In the genomic region with DNA sequence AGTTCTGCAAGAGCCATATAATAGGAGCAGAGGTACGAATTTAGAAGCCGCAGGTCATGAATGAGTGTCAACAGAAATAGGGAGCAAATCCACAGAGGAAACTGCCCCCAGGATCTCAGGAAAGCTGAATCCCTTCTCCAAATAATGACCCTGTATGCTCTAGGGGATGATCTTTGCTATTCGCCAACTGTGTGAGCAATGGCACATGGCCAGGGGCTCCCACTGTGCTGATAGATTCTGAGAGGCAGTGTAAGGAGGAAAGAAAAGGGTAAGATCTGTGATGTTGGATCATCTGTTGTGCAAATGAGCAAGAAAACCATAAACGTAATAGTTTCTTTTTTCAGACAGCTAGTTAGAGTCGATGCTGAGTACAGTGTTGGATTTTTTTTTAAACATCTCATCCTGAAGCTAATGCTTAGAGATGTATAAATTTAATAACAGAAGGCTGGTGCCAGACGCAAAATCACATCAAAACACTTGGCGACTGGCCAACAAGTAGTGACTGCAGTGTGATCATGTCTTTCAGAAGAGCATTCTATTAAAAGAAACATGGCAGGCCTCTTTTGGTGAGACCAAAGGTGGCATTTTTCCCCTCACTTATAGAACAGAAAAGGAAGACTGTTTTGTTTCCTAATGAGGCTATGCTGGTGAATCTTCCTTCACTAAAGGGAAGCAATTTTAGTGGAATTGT, we compare ENCODE assay signal across 19 cellular contexts.
DNase-seq lines count a peak whose midpoint lies in the region; ATAC-seq and TF ChIP-seq lines count a peak whose summit lies in the region.
"Had no signal": no experiment of that assay in that cellular context is flagged by ENCODE, and none has a peak within 500 bp of the region (broad histone marks: within the 10 kb centered on the region; RNA-seq: fewer than 3 reads in every experiment).

No MANE protein-coding gene starts in this region.

- in situ Hi-C loops in KBM-7 (cut with MboI; ENCODE audit: low pct_unique_long_range_greater_than_20kb, low sequenced_read_pairs) = no loop called here

- peaks cover 1% of the 10 kb centered on the region for H3K9me3 Mint-ChIP-seq in glutamatergic neuron (ENCODE audit: unreplicated experiment)
- H3K9me3 Mint-ChIP-seq in stimulated activated effector memory CD8-positive, alpha-beta T cell treated with anti-CD3 and anti-CD28 coated beads, Interleukin-12 subunit alpha, Interleukin-12 subunit beta, amount 100 ng/mL, for 72 hours = no peaks in the 10 kb centered on the region
- H3K9me3 Mint-ChIP-seq: activated CD4-positive, alpha-beta T cell treated with anti-CD3 and anti-CD28 coated beads, Interleukin-2, amount 10 ng/mL, durations not matched to agents 24 days and 14 days; activated naive CD4-positive, alpha-beta T cell treated with anti-CD3 and anti-CD28 coated beads for 36 hours had no signal

- peak; percentile 8 for DNase-seq in NCI-H1436 (lab: John Stamatoyannopoulos, UW)
- no peak for DNase-seq in NCI-H1436 treated with DMSO at 0.1 percent for 48 hours (lab: John Stamatoyannopoulos, UW)
- DNase-seq in NCI-H1694 (lab: John Stamatoyannopoulos, UW) = peak; percentile 90
- peak; percentile 92 for DNase-seq in NCI-H82 (lab: John Stamatoyannopoulos, UW)
- DNase-seq in glutamatergic neuron = peak; percentile 64
- no peak for DNase-seq in KBM-7
- no peak for DNase-seq in NCI-H2029 (lab: John Stamatoyannopoulos, UW)
- no peak for DNase-seq in stimulated activated effector memory CD8-positive, alpha-beta T cell treated with anti-CD3 and anti-CD28 coated beads, Interleukin-12 subunit alpha, Interleukin-12 subunit beta, amount 100 ng/mL, for 72 hours (ENCODE audit: low spot score in 2 of 2)
- DNase-seq: activated CD4-positive, alpha-beta T cell treated with anti-CD3 and anti-CD28 coated beads, Interleukin-2, amount 10 ng/mL, durations not matched to agents 24 days and 14 days; activated naive CD4-positive, alpha-beta T cell treated with anti-CD3 and anti-CD28 coated beads for 36 hours; activated T-cell treated with anti-CD3 and anti-CD28 coated beads for 4 hours; CD4-positive, CD25-positive, alpha-beta regulatory T cell; cortex of kidney; EL; esophagus squamous epithelium; GOT3; kidney; NK-92 treated with Interleukin-12 subunit alpha and Interleukin-12 subunit beta, amount 100 ng/mL, for 24 hours; stimulated activated CD4-positive, alpha-beta T cell treated with anti-CD3 and anti-CD28 coated beads, Interleukin-2, amount 100 ng/mL, for 48 hours had no signal

- peaks cover 26% of the 10 kb centered on the region for H3K4me1 Mint-ChIP-seq in glutamatergic neuron (ENCODE audit: low read depth, unreplicated experiment)
- H3K4me1 Mint-ChIP-seq in stimulated activated effector memory CD8-positive, alpha-beta T cell treated with anti-CD3 and anti-CD28 coated beads, Interleukin-12 subunit alpha, Interleukin-12 subunit beta, amount 100 ng/mL, for 72 hours = no peaks in the 10 kb centered on the region
- H3K4me1 Mint-ChIP-seq: activated CD4-positive, alpha-beta T cell treated with anti-CD3 and anti-CD28 coated beads, Interleukin-2, amount 10 ng/mL, durations not matched to agents 24 days and 14 days; CD4-positive, CD25-positive, alpha-beta regulatory T cell had no signal

- no peak for ATAC-seq in stimulated activated effector memory CD8-positive, alpha-beta T cell treated with anti-CD3 and anti-CD28 coated beads, Interleukin-12 subunit alpha, Interleukin-12 subunit beta, amount 100 ng/mL, for 72 hours

- no peak for TF ChIP-seq CTCF in glutamatergic neuron (IDR thresholded peaks at IDR 0.05; ENCODE audit: partially characterized antibody, unreplicated experiment)

- no peaks in the 10 kb centered on the region for H3K27me3 Mint-ChIP-seq in glutamatergic neuron (ENCODE audit: unreplicated experiment)
- H3K27me3 Mint-ChIP-seq: activated CD4-positive, alpha-beta T cell treated with anti-CD3 and anti-CD28 coated beads, Interleukin-2, amount 10 ng/mL, durations not matched to agents 24 days and 14 days; CD4-positive, CD25-positive, alpha-beta regulatory T cell had no signal

- H3K27ac Mint-ChIP-seq in glutamatergic neuron (ENCODE audit: unreplicated experiment) = peak overlapping the region; percentile 93
- H3K27ac Mint-ChIP-seq in stimulated activated effector memory CD8-positive, alpha-beta T cell treated with anti-CD3 and anti-CD28 coated beads, Interleukin-12 subunit alpha, Interleukin-12 subunit beta, amount 100 ng/mL, for 72 hours = no peak overlapping the region
- H3K27ac Mint-ChIP-seq: activated CD4-positive, alpha-beta T cell treated with anti-CD3 and anti-CD28 coated beads, Interleukin-2, amount 10 ng/mL, durations not matched to agents 24 days and 14 days; activated naive CD4-positive, alpha-beta T cell treated with anti-CD3 and anti-CD28 coated beads for 36 hours; CD4-positive, CD25-positive, alpha-beta regulatory T cell had no signal

- no peaks in the 10 kb centered on the region for H3K36me3 Mint-ChIP-seq in glutamatergic neuron (ENCODE audit: unreplicated experiment)
- no peaks in the 10 kb centered on the region for H3K36me3 Mint-ChIP-seq in stimulated activated effector memory CD8-positive, alpha-beta T cell treated with anti-CD3 and anti-CD28 coated beads, Interleukin-12 subunit alpha, Interleukin-12 subunit beta, amount 100 ng/mL, for 72 hours
- H3K36me3 Mint-ChIP-seq: CD4-positive, CD25-positive, alpha-beta regulatory T cell had no signal

- peak overlapping the region; percentile 72 for H3K4me3 Mint-ChIP-seq in glutamatergic neuron (ENCODE audit: unreplicated experiment)
- no peak overlapping the region for H3K4me3 Mint-ChIP-seq in stimulated activated effector memory CD8-positive, alpha-beta T cell treated with anti-CD3 and anti-CD28 coated beads, Interleukin-12 subunit alpha, Interleukin-12 subunit beta, amount 100 ng/mL, for 72 hours
- H3K4me3 Mint-ChIP-seq: activated CD4-positive, alpha-beta T cell treated with anti-CD3 and anti-CD28 coated beads, Interleukin-2, amount 10 ng/mL, durations not matched to agents 24 days and 14 days; activated naive CD4-positive, alpha-beta T cell treated with anti-CD3 and anti-CD28 coated beads for 36 hours; CD4-positive, CD25-positive, alpha-beta regulatory T cell had no signal

Comparison
In these comparisons a context has a peak if more than half of its experiments do, and no peak if none do; other contexts are left out.
1. DNase-seq: peak in NCI-H1436 (single experiment), NCI-H1694 (single experiment), NCI-H82 (single experiment) and glutamatergic neuron (single experiment); none in NCI-H1436 treated with DMSO at 0.1 percent for 48 hours (single experiment), KBM-7 (single experiment), NCI-H2029 (single experiment) and stimulated activated effector memory CD8-positive, alpha-beta T cell treated with anti-CD3 and anti-CD28 coated beads, Interleukin-12 subunit alpha, Interleukin-12 subunit beta, amount 100 ng/mL, for 72 hours (0 of 2).